Comparison of ENCODE assay signal across 9 cellular contexts in genomic region chr3:122077293-122078234, GRCh38. TPM values are rescaled to one million over a fixed set of nuclear protein-coding genes. Genes with fewer than 3 reads are reported as not detected.
DNase-seq lines count a peak whose midpoint lies in the region; ATAC-seq, FAIRE-seq and TF ChIP-seq lines count a peak whose summit lies in the region.
"Had no signal": no experiment of that assay in that cellular context is flagged by ENCODE, and none has a peak within 500 bp of the region (broad histone marks: within the 10 kb centered on the region; RNA-seq: fewer than 3 reads in every experiment).

No MANE protein-coding gene starts in this region.

- DNase-seq in GM19239 (ENCODE audit: insufficient read length, low spot score): no peak
- DNase-seq in activated T-helper 1 cell treated with anti-CD3 and anti-CD28 coated beads, Interleukin-12 subunit alpha, Interleukin-12 subunit beta, Interleukin-2, Interleukin-4 antibody, amounts not matched to agents 30 ng/mL and 10 ng/mL and 1 ng/mL, durations not matched to agents 14 hours and 24 hours and 36 hours (ENCODE audit: low spot score): no peak
- no peak for DNase-seq in tibial artery
- no peak for DNase-seq in activated naive CD4-positive, alpha-beta T cell (lab: John Stamatoyannopoulos, UW)
- no peak for DNase-seq in 8988T
- DNase-seq in dorsolateral prefrontal cortex: no peak
- DNase-seq: NCI-H1436 had no signal

- TF ChIP-seq CTCF in tibial artery (IDR thresholded peaks at IDR 0.05): no peak
- TF ChIP-seq CTCF in dorsolateral prefrontal cortex (IDR thresholded peaks at IDR 0.05 in 54 of 56, conservative IDR thresholded peaks at IDR 0.05 in 2 of 56; ENCODE audit: low read depth in 1 of 56, partially characterized antibody in 56 of 56): no peak

- peaks cover 4% of the 10 kb centered on the region for H3K9me3 Mint-ChIP-seq in activated T-helper 1 cell treated with anti-CD3 and anti-CD28 coated beads, Interleukin-12 subunit alpha, Interleukin-12 subunit beta, Interleukin-2, Interleukin-4 antibody, amounts not matched to agents 30 ng/mL and 10 ng/mL and 1 ng/mL, durations not matched to agents 14 hours and 24 hours and 36 hours

- no peaks in the 10 kb centered on the region for H3K36me3 ChIP-seq in tibial artery

- H3K36me3 Mint-ChIP-seq in activated T-helper 1 cell treated with anti-CD3 and anti-CD28 coated beads, Interleukin-12 subunit alpha, Interleukin-12 subunit beta, Interleukin-2, Interleukin-4 antibody, amounts not matched to agents 30 ng/mL and 10 ng/mL and 1 ng/mL, durations not matched to agents 14 hours and 24 hours and 36 hours (ENCODE audit: low read depth): peaks cover 10% of the 10 kb centered on the region

- intact Hi-C loops in activated T-helper 1 cell treated with anti-CD3 and anti-CD28 coated beads, Interleukin-12 subunit alpha, Interleukin-12 subunit beta, Interleukin-2, Interleukin-4 antibody, amounts not matched to agents 30 ng/mL and 10 ng/mL and 1 ng/mL, durations not matched to agents 14 hours and 24 hours and 36 hours (cut with micrococcal nuclease): loop anchor here (1.0 to 2.0 kb wide), 3 partner anchors 17 to 243 kb away; partner anchors contain the start of genes EAF2 and IQCB1
- intact Hi-C loops in tibial artery (cut with DNase I; ENCODE audit: low total_unique reads): no loop called here
- intact Hi-C loops in dorsolateral prefrontal cortex (cut with DNase I): no loop called here

- ATAC-seq in HG03432 (IDR thresholded peaks at IDR 0.05; ENCODE audit: unreplicated experiment): peak; percentile 30

- peak overlapping the region; percentile 68 for H3K4me3 Mint-ChIP-seq in activated T-helper 1 cell treated with anti-CD3 and anti-CD28 coated beads, Interleukin-12 subunit alpha, Interleukin-12 subunit beta, Interleukin-2, Interleukin-4 antibody, amounts not matched to agents 30 ng/mL and 10 ng/mL and 1 ng/mL, durations not matched to agents 14 hours and 24 hours and 36 hours

- H3K4me3 ChIP-seq in GM08714 (ENCODE audit: low read length) (peak overlapping the region; percentile 96), tibial artery (no peak overlapping the region), dorsolateral prefrontal cortex (no peak overlapping the region)

- no peaks in the 10 kb centered on the region for H3K4me1 ChIP-seq in tibial artery

- H3K27ac ChIP-seq in tibial artery (no peak overlapping the region), dorsolateral prefrontal cortex (no peak overlapping the region)

- peaks cover 90% of the 10 kb centered on the region for H3K4me1 Mint-ChIP-seq in activated T-helper 1 cell treated with anti-CD3 and anti-CD28 coated beads, Interleukin-12 subunit alpha, Interleukin-12 subunit beta, Interleukin-2, Interleukin-4 antibody, amounts not matched to agents 30 ng/mL and 10 ng/mL and 1 ng/mL, durations not matched to agents 14 hours and 24 hours and 36 hours (ENCODE audit: low read depth)

- FAIRE-seq in GM19239 (lab: Jason Lieb, UNC): peak; percentile 98

- H3K27ac Mint-ChIP-seq in activated T-helper 1 cell treated with anti-CD3 and anti-CD28 coated beads, Interleukin-12 subunit alpha, Interleukin-12 subunit beta, Interleukin-2, Interleukin-4 antibody, amounts not matched to agents 30 ng/mL and 10 ng/mL and 1 ng/mL, durations not matched to agents 14 hours and 24 hours and 36 hours: peak overlapping the region; percentile 87

- H3K27me3 ChIP-seq in tibial artery (no peaks in the 10 kb centered on the region), dorsolateral prefrontal cortex (peaks cover 0 to 12% (median 0%) of the 10 kb centered on the region in 45 donors)

- no peaks in the 10 kb centered on the region for H3K27me3 Mint-ChIP-seq in activated T-helper 1 cell treated with anti-CD3 and anti-CD28 coated beads, Interleukin-12 subunit alpha, Interleukin-12 subunit beta, Interleukin-2, Interleukin-4 antibody, amounts not matched to agents 30 ng/mL and 10 ng/mL and 1 ng/mL, durations not matched to agents 14 hours and 24 hours and 36 hours (ENCODE audit: insufficient read depth)

- H3K9me3 ChIP-seq in tibial artery: no peaks in the 10 kb centered on the region

RNA-seq across cellular contexts. Expression of gene CD86, which starts 22.4 kb away (rescaled TPM):
- total RNA-seq in activated T-helper 1 cell treated with anti-CD3 and anti-CD28 coated beads, Interleukin-12 subunit alpha, Interleukin-12 subunit beta, Interleukin-2, Interleukin-4 antibody, amounts not matched to agents 30 ng/mL and 10 ng/mL and 1 ng/mL, durations not matched to agents 14 hours and 24 hours and 36 hours: 2.7 and 3.8 TPM in 2 replicates
- total RNA-seq in dorsolateral prefrontal cortex: 10 to 100 TPM in 6 of 120 experiments, 1 to 10 TPM in 113, under 1 TPM in 1; 0.95 to 13.5 (median 3.9) TPM

RNA-seq across cellular contexts. Expression of gene ILDR1, which starts 55.5 kb away (rescaled TPM):
- 0.34 and 0.76 TPM in 2 replicates for total RNA-seq in activated T-helper 1 cell treated with anti-CD3 and anti-CD28 coated beads, Interleukin-12 subunit alpha, Interleukin-12 subunit beta, Interleukin-2, Interleukin-4 antibody, amounts not matched to agents 30 ng/mL and 10 ng/mL and 1 ng/mL, durations not matched to agents 14 hours and 24 hours and 36 hours
- under 1 TPM in 5 of 120 experiments, not detected in 115; 0.17 to 0.37 (median 0.29) TPM for total RNA-seq in dorsolateral prefrontal cortex
